Comparison of ENCODE assay signal across 12 cellular contexts in the genomic region with DNA sequence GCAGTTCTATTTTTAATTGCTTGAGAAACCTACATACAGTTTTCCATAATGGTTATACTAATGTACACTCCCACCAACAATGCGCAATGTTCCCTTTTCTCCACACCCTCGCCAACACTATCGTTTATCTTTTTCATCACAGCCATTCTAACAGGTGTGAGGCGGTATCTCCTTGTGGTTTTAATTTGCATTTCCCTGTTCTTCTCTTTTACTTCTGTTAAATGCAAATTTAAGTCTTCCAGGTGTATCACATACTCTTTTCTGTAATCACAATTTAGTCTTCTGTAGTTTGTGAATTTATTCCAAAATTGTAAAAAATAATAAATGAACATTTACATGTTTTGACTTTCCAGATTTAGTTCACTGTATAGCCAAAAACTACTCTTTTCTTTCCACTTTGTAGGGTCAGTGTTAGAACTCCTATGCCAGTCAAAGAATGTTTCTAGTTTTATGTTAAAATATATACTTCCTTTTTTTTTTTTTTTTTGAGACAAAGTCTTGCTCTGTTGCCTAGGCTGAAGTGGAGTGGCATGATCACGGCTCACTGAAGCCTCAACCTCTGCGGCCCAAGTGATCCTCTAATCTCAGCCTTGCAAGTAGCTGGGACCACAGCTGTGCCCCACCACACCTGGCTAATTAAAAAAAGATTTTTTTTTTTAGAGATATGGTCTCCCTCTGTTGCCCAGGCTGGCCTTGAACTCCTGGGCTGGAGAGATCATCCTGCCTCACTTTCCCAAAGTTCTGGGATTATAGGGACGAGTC. TPM values are rescaled to one million over a fixed set of nuclear protein-coding genes. Genes with fewer than 3 reads are reported as not detected.
A peak's percentile ranks its signal among the peaks of the same experiment; 100 is the strongest.
DNase-seq lines count a peak whose midpoint lies in the region; ATAC-seq and TF ChIP-seq lines count a peak whose summit lies in the region.
"Had no signal": no experiment of that assay in that cellular context is flagged by ENCODE, and none has a peak within 500 bp of the region (broad histone marks: within the 10 kb centered on the region; RNA-seq: fewer than 3 reads in every experiment).

No MANE protein-coding gene starts in this region.

- H3K27me3 ChIP-seq in body of pancreas = no peaks in the 10 kb centered on the region

- TF ChIP-seq POLR2A in Raji (IDR thresholded peaks at IDR 0.05; ENCODE audit: insufficient read depth, low read depth, low read length) (0 out of 2 replicates have a peak, but pooled peaks have one; percentile 8), body of pancreas (IDR thresholded peaks at IDR 0.05) (no peak)

- DNase-seq in COLO668 (lab: John Stamatoyannopoulos, UW; ENCODE audit: unreplicated experiment) = no peak
- DNase-seq in NCI-H2029 treated with DMSO at 0.1 percent for 48 hours (lab: John Stamatoyannopoulos, UW) = no peak
- DNase-seq in glomerular visceral epithelial cell (ENCODE audit: extremely low spot score) = no peak
- DNase-seq in body of pancreas = no peak
- DNase-seq: CD4-positive, CD25-positive, alpha-beta regulatory T cell; NCI-H446; occipital lobe; T-helper 2 cell had no signal

- no peaks in the 10 kb centered on the region for H3K36me3 ChIP-seq in body of pancreas (replicated peaks in 1 of 2; ENCODE audit: insufficient read depth in 1 of 2, low read depth in 2 of 2)

- H3K9me3 ChIP-seq in body of pancreas = no peaks in the 10 kb centered on the region

- intact Hi-C loops in body of pancreas (cut with DNase I) = no loop called here

- no peak overlapping the region for H3K27ac ChIP-seq in body of pancreas

- no peaks in the 10 kb centered on the region for H3K4me1 ChIP-seq in body of pancreas

- ATAC-seq in GM18511 (IDR thresholded peaks at IDR 0.05; ENCODE audit: unreplicated experiment) (peak; percentile 84), GM21528 (IDR thresholded peaks at IDR 0.05; ENCODE audit: low FRiP score, unreplicated experiment) (peak; percentile 83), HG03097 (IDR thresholded peaks at IDR 0.05; ENCODE audit: low FRiP score, unreplicated experiment) (peak; percentile 65), body of pancreas (no peak)

- no peak overlapping the region for H3K4me3 ChIP-seq in body of pancreas

- 85 to 95% methylated on average over 7 of the region's 7 CpGs for WGBS in body of pancreas, 2 donors

- no peak for TF ChIP-seq CTCF in body of pancreas (IDR thresholded peaks at IDR 0.05)

RNA-seq across cellular contexts. Expression of a gene that starts 15.4 kb away (rescaled TPM):
- 10 to 100 TPM in 1 of 2 donors, 1 to 10 TPM in 1; 2.6 to 11.2 TPM for total RNA-seq in body of pancreas
